In genomic region chr1:63205776-63206175, GRCh38 we compare ENCODE assay signal across 24 cellular contexts.
"Had no signal": no experiment of that assay in that cellular context is flagged by ENCODE, and none has a peak within 500 bp of the region (broad histone marks: within the 10 kb centered on the region; RNA-seq: fewer than 3 reads in every experiment).

No MANE protein-coding gene starts in this region.

- DNase-seq: stimulated activated CD4-positive, alpha-beta T cell treated with anti-CD3 and anti-CD28 coated beads, Interleukin-2, amount 100 ng/mL, for 48 hours; stimulated activated CD4-positive, alpha-beta T cell treated with anti-CD3 and anti-CD28 coated beads, Interleukin-4, amount 100 ng/mL, for 1 hour; stimulated activated CD4-positive, alpha-beta T cell treated with anti-CD3 and anti-CD28 coated beads, Interleukin-4, amount 100 ng/mL, for 24 hours; stimulated activated CD4-positive, alpha-beta T cell treated with anti-CD3 and anti-CD28 coated beads, Interleukin-4, amount 100 ng/mL, for 4 hours; stimulated activated CD8-positive, alpha-beta memory T cell treated with anti-CD3 and anti-CD28 coated beads, Interleukin-4, amount 100 ng/mL, for 48 hours; stimulated activated naive B cell treated with anti-CD40 and anti-IgM and Interleukin-4, amounts not matched to agents 10 μg/mL and 1 μg/mL and 100 μg/mL, for 72 hours; stimulated activated naive CD4-positive, alpha-beta T cell; stimulated activated naive CD4-positive, alpha-beta T cell treated with Interleukin-2 at 50 U/mL for 16 hours; stimulated activated naive CD8-positive, alpha-beta T cell treated with anti-CD3 and anti-CD28 coated beads, Interleukin-15, amount 100 ng/mL, for 72 hours; stimulated activated naive CD8-positive, alpha-beta T cell treated with anti-CD3 and anti-CD28 coated beads, Interleukin-15, Interleukin-2, amounts not matched to agents 100 U/mL and 50 U/mL, for 24 hours; stomach; substantia nigra; testis; thyroid gland; tibial artery; transverse colon; trophoblast cell; upper lobe of left lung; upper lobe of right lung; uterus had no signal

- H3K9me3 ChIP-seq: stomach, suprapubic skin, testis, thoracic aorta, thyroid gland, tibial artery, tibial nerve, transverse colon, upper lobe of left lung, upper lobe of right lung, uterus, vagina had no signal

- H3K36me3 ChIP-seq: stomach, suprapubic skin, thoracic aorta, thyroid gland, tibial artery, tibial nerve, transverse colon, upper lobe of left lung, upper lobe of right lung, uterus, vagina had no signal

- H3K27ac ChIP-seq: stomach, suprapubic skin, testis, thoracic aorta, thyroid gland, tibial artery, tibial nerve, transverse colon, upper lobe of left lung, upper lobe of right lung, uterus, vagina had no signal

- H3K4me1 ChIP-seq: stomach, suprapubic skin, testis, thyroid gland, tibial artery, tibial nerve, transverse colon, upper lobe of left lung, upper lobe of right lung, uterus, vagina had no signal

- H3K4me3 ChIP-seq: stomach, suprapubic skin, testis, thoracic aorta, thyroid gland, tibial artery, tibial nerve, transverse colon, upper lobe of left lung, upper lobe of right lung, uterus, vagina had no signal
